Comparison of ENCODE assay signal across 20 cellular contexts in genomic region chr3:46221368-46221767, GRCh38. TPM values are rescaled to one million over a fixed set of nuclear protein-coding genes. Genes with fewer than 3 reads are reported as not detected.
DNase-seq lines count a peak whose midpoint lies in the region; ATAC-seq and TF ChIP-seq lines count a peak whose summit lies in the region.
"Had no signal": no experiment of that assay in that cellular context is flagged by ENCODE, and none has a peak within 500 bp of the region (broad histone marks: within the 10 kb centered on the region; RNA-seq: fewer than 3 reads in every experiment).

No MANE protein-coding gene starts in this region.

- H3K4me1 ChIP-seq in BLaER1 treated with 17β-estradiol and CSF1 and Interleukin-3, amounts not matched to agents 10 nM and 100 nM, result peaks cover 23 to 65% (median 43%) of the 10 kb centered on the region in 10 experiments
- H3K4me1 ChIP-seq in OCI-LY7 (ENCODE audit: insufficient read depth, low read length, poor library complexity, severe bottlenecking), result no peaks in the 10 kb centered on the region

- H3K27me3 ChIP-seq in BLaER1 treated with 17β-estradiol and CSF1 and Interleukin-3, amounts not matched to agents 10 nM and 100 nM, result no peaks in the 10 kb centered on the region
- H3K27me3 ChIP-seq: esophagus squamous epithelium had no signal

- peak overlapping the region in 10 of 11 experiments; percentile 51 to 92 (median 82); a peak in 19 of 22 replicates for H3K27ac ChIP-seq in BLaER1 treated with 17β-estradiol and CSF1 and Interleukin-3, amounts not matched to agents 10 nM and 100 nM
- no peak overlapping the region for H3K27ac ChIP-seq in OCI-LY7 (ENCODE audit: low read depth, low read length, poor library complexity, severe bottlenecking)

- no peak for ATAC-seq in HG03108 (IDR thresholded peaks at IDR 0.05; ENCODE audit: unreplicated experiment)
- ATAC-seq: effector memory CD8-positive, alpha-beta T cell; right cardiac atrium; WTC11 had no signal

- no peak overlapping the region for H2AFZ ChIP-seq in OCI-LY7 (ENCODE audit: low read length)

- TF ChIP-seq CTCF in OCI-LY7 (conservative IDR thresholded peaks at IDR 0.05; ENCODE audit: low read length), result no peak

- H3K4me3 ChIP-seq in BLaER1 treated with 17β-estradiol and CSF1 and Interleukin-3, amounts not matched to agents 10 nM and 100 nM, result peak overlapping the region in 1 of 10 experiments; percentile 16; a peak in 2 of 20 replicates
- no peak overlapping the region for H3K4me3 ChIP-seq in OCI-LY7 (ENCODE audit: low read depth, low read length, poor library complexity, severe bottlenecking)
- H3K4me3 ChIP-seq: esophagus squamous epithelium had no signal

- peak overlapping the region in 9 of 11 experiments; percentile 14 to 78 (median 65); a peak in 12 of 22 replicates for H3K9ac ChIP-seq in BLaER1 treated with 17β-estradiol and CSF1 and Interleukin-3, amounts not matched to agents 10 nM and 100 nM

- peak overlapping the region; percentile 57 to 94 (median 77) for H3K4me2 ChIP-seq in BLaER1 treated with 17β-estradiol and CSF1 and Interleukin-3, amounts not matched to agents 10 nM and 100 nM
- no peak overlapping the region for H3K4me2 ChIP-seq in OCI-LY7 (ENCODE audit: low read length)

- peak; percentile 93 to 94 for DNase-seq in Kasumi-1 (lab: John Stamatoyannopoulos, UW)
- DNase-seq in SIG-M5 (lab: John Stamatoyannopoulos, UW), result peak; percentile 38
- peak; percentile 49 for DNase-seq in medulla oblongata (ENCODE audit: extremely low spot score)
- DNase-seq in T-helper 1 cell, result no peak
- no peak for DNase-seq in OCI-LY7 (ENCODE audit: low spot score)
- DNase-seq: activated naive CD4-positive, alpha-beta T cell treated with anti-CD3 and anti-CD28 coated beads, Interleukin-2, amount 50 U/mL, for 16 hours; activated T-cell treated with anti-CD3 and anti-CD28 coated beads, Interleukin-2, amount 50 U/mL, for 48 hours; effector memory CD8-positive, alpha-beta T cell; esophagus squamous epithelium; H7; NCI-H1105 treated with DMSO at 0.1 percent for 48 hours; NCI-H446 treated with DMSO at 0.1 percent for 48 hours; right cardiac atrium; SHP77; stimulated activated CD8-positive, alpha-beta memory T cell treated with anti-CD3 and anti-CD28 coated beads, Interleukin-4, amount 100 ng/mL, for 48 hours had no signal

- H3K79me2 ChIP-seq in OCI-LY7 (ENCODE audit: insufficient read depth, low read depth, low read length), result no peaks in the 10 kb centered on the region

- CTCF ChIA-PET in OCI-LY7 (lab: Charles Lee; ENCODE audit: unreplicated experiment), result no interaction called here

- no peaks in the 10 kb centered on the region for H4K20me1 ChIP-seq in BLaER1 treated with 17β-estradiol and CSF1 and Interleukin-3, amounts not matched to agents 10 nM and 100 nM
- no peaks in the 10 kb centered on the region for H4K20me1 ChIP-seq in OCI-LY7 (ENCODE audit: insufficient read depth, low read length)

- POLR2A ChIA-PET in OCI-LY7 (lab: Charles Lee), result no interaction called here

- no peaks in the 10 kb centered on the region for H3K9me2 ChIP-seq in OCI-LY7 (ENCODE audit: insufficient read depth, low read length)

- no peaks in the 10 kb centered on the region for H3K36me3 ChIP-seq in BLaER1 treated with 17β-estradiol and CSF1 and Interleukin-3, amounts not matched to agents 10 nM and 100 nM
- H3K36me3 ChIP-seq in OCI-LY7 (ENCODE audit: insufficient read depth, low read length), result no peaks in the 10 kb centered on the region
- H3K36me3 ChIP-seq: esophagus squamous epithelium had no signal

- intact Hi-C loops in OCI-LY7 (cut with micrococcal nuclease; ENCODE audit: unreplicated experiment), result no loop called here

- H3K9me3 ChIP-seq in BLaER1 treated with 17β-estradiol and CSF1 and Interleukin-3, amounts not matched to agents 10 nM and 100 nM (replicated peaks in 1 of 11), result peaks cover 7 to 38% (median 20%) of the 10 kb centered on the region in 11 experiments; a peak in 19 of 22 replicates
- H3K9me3 ChIP-seq in OCI-LY7 (ENCODE audit: low read length), result peaks cover 6% of the 10 kb centered on the region; the same call in 1 of the 2 replicates

- no TSS peak for BruUV-seq in OCI-LY7 (replicated peaks; lab: Mats Ljungman, UMichigan)

RNA-seq across cellular contexts. Expression of gene CCR1, which starts 13.3 kb away (rescaled TPM):
- total RNA-seq in OCI-LY7 (2014; rRNA removed; shearing (Covaris generic)), result not detected in 2 replicates
- not detected in 2 replicates for total RNA-seq in OCI-LY7 (2022)
- total RNA-seq: glomerular endothelial cell, H7, WTC11 had no signal

RNA-seq across cellular contexts. Expression of gene CCR3, which starts 20.9 kb away (rescaled TPM):
- not detected in 2 replicates for total RNA-seq in OCI-LY7 (2014; rRNA removed; shearing (Covaris generic))
- total RNA-seq in OCI-LY7 (2022), result not detected in 2 replicates
- total RNA-seq: esophagus squamous epithelium, glomerular endothelial cell, H7, osteoblast, right cardiac atrium, WTC11 had no signal

Comparison
In these comparisons a context has a peak if more than half of its experiments do, and no peak if none do; other contexts are left out.
1. DNase-seq: peak in Kasumi-1 (2 of 2), SIG-M5 (single experiment) and medulla oblongata (single experiment); none in T-helper 1 cell (0 of 5) and OCI-LY7 (single experiment).